ENCODE assay signal across 8 cellular contexts in genomic region chr17:42016411-42016831, GRCh38. TPM values are rescaled to one million over a fixed set of nuclear protein-coding genes. Genes with fewer than 3 reads are reported as not detected.
DNase-seq lines count a peak whose midpoint lies in the region; TF ChIP-seq lines count a peak whose summit lies in the region.

No MANE protein-coding gene starts in this region.

- H3K56ac ChIP-seq in H9 (ENCODE audit: insufficient read length, low read depth, low read length): no peak overlapping the region

- H3K36me3 ChIP-seq in sigmoid colon: peaks cover 0 to 1% (median 0%) of the 10 kb centered on the region in 4 donors

- peak overlapping the region; percentile 24 for H3T11ph ChIP-seq in H9 (ENCODE audit: low read length)

- in situ Hi-C loops in ACHN (cut with HindIII; ENCODE audit: low pct_ligation_motif_present, low pct_unique_long_range_greater_than_20kb, low sequenced_read_pairs): no loop called here

- no peak overlapping the region for H2BK12ac ChIP-seq in H9 (ENCODE audit: insufficient read length, low read depth, low read length)

- H3K27me3 ChIP-seq in H9 (ENCODE audit: insufficient read depth, low read length) (no peaks in the 10 kb centered on the region; the same call in 1 of the 2 replicates), sigmoid colon (no peaks in the 10 kb centered on the region)

- no peak overlapping the region for H3K23ac ChIP-seq in H9 (ENCODE audit: insufficient read length, low read depth, low read length)

- peaks cover 30% of the 10 kb centered on the region; the same call in 1 of the 2 replicates for H3K79me2 ChIP-seq in H9 (ENCODE audit: insufficient read depth, low read length)

- H3K9me3 Mint-ChIP-seq in H9: no peaks in the 10 kb centered on the region
- peaks cover 2% of the 10 kb centered on the region for H3K9me3 Mint-ChIP-seq in activated T-cell treated with anti-CD3 and anti-CD28 coated beads, Interleukin-2, amount 50 U/mL, for 24 hours

- DNase-seq in ACHN: peak; percentile 42
- no peak for DNase-seq in H9
- no peak for DNase-seq in activated T-cell treated with anti-CD3 and anti-CD28 coated beads, Interleukin-2, amount 50 U/mL, for 24 hours
- DNase-seq in glomerular visceral epithelial cell (ENCODE audit: extremely low spot score): peak; percentile 17
- DNase-seq in sigmoid colon: no peak
- DNase-seq in NCI-H2196 (lab: John Stamatoyannopoulos, UW; ENCODE audit: unreplicated experiment): no peak
- no peak for DNase-seq in germinal center (ENCODE audit: low spot score)
- no peak for DNase-seq in amniotic stem cell (lab: John Stamatoyannopoulos, UW)

- H3K27ac ChIP-seq in H9 (ENCODE audit: insufficient read length, low read depth, low read length) (peak overlapping the region; percentile 61), sigmoid colon (peak overlapping the region; percentile 89 to 93 (median 92))

- H3K4me1 Mint-ChIP-seq in H9: peaks cover 53 to 62% of the 10 kb centered on the region in 2 experiments
- H3K4me1 Mint-ChIP-seq in activated T-cell treated with anti-CD3 and anti-CD28 coated beads, Interleukin-2, amount 50 U/mL, for 24 hours (ENCODE audit: low read depth): peaks cover 68% of the 10 kb centered on the region

- H3K9me3 ChIP-seq in H9 (ENCODE audit: control insufficient read depth, low read depth, low read length): no peaks in the 10 kb centered on the region
- no peaks in the 10 kb centered on the region for H3K9me3 ChIP-seq in sigmoid colon

- no peak for TF ChIP-seq POLR2A in sigmoid colon (IDR thresholded peaks at IDR 0.05)

- peaks cover 6 to 20% (median 12%) of the 10 kb centered on the region in 3 experiments for H3K36me3 Mint-ChIP-seq in H9 (ENCODE audit: insufficient read depth in 1 of 3, low read depth in 3 of 3)
- peaks cover 62% of the 10 kb centered on the region for H3K36me3 Mint-ChIP-seq in activated T-cell treated with anti-CD3 and anti-CD28 coated beads, Interleukin-2, amount 50 U/mL, for 24 hours (ENCODE audit: low read depth)

- peak overlapping the region; percentile 97 to 99 for H3K4me3 Mint-ChIP-seq in H9
- H3K4me3 Mint-ChIP-seq in activated T-cell treated with anti-CD3 and anti-CD28 coated beads, Interleukin-2, amount 50 U/mL, for 24 hours: peak overlapping the region; percentile 97

- H4K5ac ChIP-seq in H9 (ENCODE audit: insufficient read length, low read depth, low read length): no peak overlapping the region

- no peak overlapping the region for H2BK120ac ChIP-seq in H9 (ENCODE audit: low read depth, low read length, poor library complexity, severe bottlenecking)

- H3K4ac ChIP-seq in H9 (ENCODE audit: low read depth, low read length): peak overlapping the region; percentile 1; the same call in 1 of the 2 replicates

- no peak overlapping the region for H4K91ac ChIP-seq in H9 (ENCODE audit: insufficient read length, low read depth, low read length)

- peak overlapping the region; percentile 94; the same call in 1 of the 2 replicates for H3K14ac ChIP-seq in H9 (ENCODE audit: insufficient read depth, low read length)

- no peaks in the 10 kb centered on the region for H3K27me3 Mint-ChIP-seq in H9 (ENCODE audit: low read depth)
- H3K27me3 Mint-ChIP-seq in activated T-cell treated with anti-CD3 and anti-CD28 coated beads, Interleukin-2, amount 50 U/mL, for 24 hours: no peaks in the 10 kb centered on the region

- H3K4me2 ChIP-seq in H9 (ENCODE audit: insufficient read depth, insufficient read length, low read length): peak overlapping the region; percentile 79

- H3K4me1 ChIP-seq in H9 (ENCODE audit: insufficient read depth, low read length) (peaks cover 15% of the 10 kb centered on the region), sigmoid colon (peaks cover 0 to 78% (median 64%) of the 10 kb centered on the region in 4 donors)

- no peak overlapping the region for H2AFZ ChIP-seq in H9 (ENCODE audit: low read length)

- H4K20me1 ChIP-seq in H9 (ENCODE audit: control insufficient read depth, insufficient read depth, insufficient read length): no peaks in the 10 kb centered on the region

- H2BK5ac ChIP-seq in H9 (ENCODE audit: insufficient read length, low read length): peak overlapping the region; percentile 22

- no peak for TF ChIP-seq EP300 in sigmoid colon (IDR thresholded peaks at IDR 0.05)

- peaks cover 4% of the 10 kb centered on the region for H3K79me1 ChIP-seq in H9 (ENCODE audit: insufficient read depth, low read depth, low read length, poor library complexity, severe bottlenecking)

- H3K27ac Mint-ChIP-seq in H9: peak overlapping the region; percentile 98 to 100 (median 100)
- H3K27ac Mint-ChIP-seq in activated T-cell treated with anti-CD3 and anti-CD28 coated beads, Interleukin-2, amount 50 U/mL, for 24 hours: peak overlapping the region; percentile 98

- peak overlapping the region; percentile 88 for H3K9ac ChIP-seq in H9 (ENCODE audit: extremely low read depth, insufficient read length, low read length)

- intact Hi-C loops in sigmoid colon (cut with DNase I): loop anchor here (2.0 kb wide), 1 partner anchor 50 kb away; the partner anchor contains the start of gene CNP

- no peak overlapping the region for H2BK20ac ChIP-seq in H9 (ENCODE audit: low read depth, low read length, poor library complexity, severe bottlenecking)

- peak overlapping the region; percentile 96 for H3K18ac ChIP-seq in H9 (ENCODE audit: insufficient read length, low read depth, low read length)

- H4K8ac ChIP-seq in H9 (replicated peaks; ENCODE audit: insufficient read length, low read depth, low read length): no peak overlapping the region

- TF ChIP-seq CTCF in H9 (conservative IDR thresholded peaks at IDR 0.05) (no peak), sigmoid colon (IDR thresholded peaks at IDR 0.05) (no peak)

- H2AK5ac ChIP-seq in H9 (ENCODE audit: insufficient read length, low read length): peak overlapping the region; percentile 21

- no peak overlapping the region for H2BK15ac ChIP-seq in H9 (ENCODE audit: low read depth, low read length)

- H3K23me2 ChIP-seq in H9 (ENCODE audit: insufficient read length, low read depth, low read length, poor library complexity, severe bottlenecking): peaks cover 14% of the 10 kb centered on the region

- WGBS in H9 (ENCODE audit: extremely low coverage, insufficient read length, low lambda C conversion rate): no CpG with 5 or more reads among the region's 12 CpGs
- WGBS in sigmoid colon, 2 donors: 1 to 4% methylated on average over 12 of the region's 12 CpGs

- H3K4me3 ChIP-seq in sigmoid colon: peak overlapping the region; percentile 53 to 90 (median 81)

RNA-seq across cellular contexts. Expression of gene DNAJC7, which starts 0.8 kb away (rescaled TPM):
- total RNA-seq in H9 (2021) (135 and 141 TPM in 2 replicates), sigmoid colon (10 to 100 TPM; 46.7 to 57.1 (median 49.6) TPM)
- polyA plus RNA-seq in sigmoid colon: 10 to 100 TPM; 90.1 to 91.6 (median 90.1) TPM

RNA-seq across cellular contexts. Expression of gene NKIRAS2, which starts 3.5 kb away (rescaled TPM):
- total RNA-seq in H9 (2021): 36.6 and 37.1 TPM in 2 replicates
- 10 to 100 TPM; 28.5 to 35.4 (median 30.8) TPM for total RNA-seq in sigmoid colon
- 10 to 100 TPM; 32.6 to 34.8 (median 34.2) TPM for polyA plus RNA-seq in sigmoid colon

RNA-seq across cellular contexts. Expression of gene C17orf113, which starts 34.0 kb away (rescaled TPM):
- total RNA-seq in H9 (2021): 1.0 and 1.2 TPM in 2 replicates
- under 1 TPM; 0.27 to 0.71 (median 0.39) TPM for total RNA-seq in sigmoid colon
- polyA plus RNA-seq in sigmoid colon: under 1 TPM; 0.23 to 0.66 (median 0.60) TPM

RNA-seq across cellular contexts. Expression of gene CNP, which starts 49.8 kb away (rescaled TPM):
- total RNA-seq in H9 (2021): 78.5 and 79.7 TPM in 2 replicates
- 10 to 100 TPM; 52.0 to 71.3 (median 65.2) TPM for total RNA-seq in sigmoid colon
- 10 to 100 TPM; 24.0 to 48.0 (median 25.2) TPM for polyA plus RNA-seq in sigmoid colon

Comparison
In these comparisons a context has a peak if more than half of its experiments do, and no peak if none do; other contexts are left out.
1. DNase-seq: peak in ACHN (single experiment) and glomerular visceral epithelial cell (single experiment); none in H9 (single experiment), activated T-cell treated with anti-CD3 and anti-CD28 coated beads, Interleukin-2, amount 50 U/mL, for 24 hours (single experiment), sigmoid colon (single experiment), NCI-H2196 (single experiment), germinal center (single experiment) and amniotic stem cell (single experiment).